9 cellular contexts compared by ENCODE assay signal in genomic region chr6:27829453-27830211, GRCh38.
DNase-seq lines count a peak whose midpoint lies in the region; ATAC-seq and TF ChIP-seq lines count a peak whose summit lies in the region.
"Had no signal": no experiment of that assay in that cellular context is flagged by ENCODE, and none has a peak within 500 bp of the region (broad histone marks: within the 10 kb centered on the region; RNA-seq: fewer than 3 reads in every experiment).

No MANE protein-coding gene starts in this region.

- no peaks in the 10 kb centered on the region for H3K4me1 ChIP-seq in PC-9 (replicated peaks; ENCODE audit: insufficient read depth)
- peaks cover 11 to 12% of the 10 kb centered on the region in 2 donors for H3K4me1 ChIP-seq in duodenal mucosa (ENCODE audit: control insufficient read depth in 1 of 2, insufficient read depth in 2 of 2, low read length in 2 of 2)
- H3K4me1 ChIP-seq in neural progenitor cell, result peaks cover 24% of the 10 kb centered on the region
- H3K4me1 ChIP-seq in adrenal gland (replicated peaks in 1 of 2), result peaks cover 0 to 11% of the 10 kb centered on the region in 2 donors
- H3K4me1 ChIP-seq in trophoblast cell (ENCODE audit: control insufficient read depth in 1 of 2, insufficient read depth in 2 of 2, low read length in 2 of 2), result no peaks in the 10 kb centered on the region

- CTCF ChIA-PET in PC-9 (lab: Charles Lee), result no interaction called here

- peaks cover 15% of the 10 kb centered on the region; the same call in 1 of the 2 replicates for H3F3A ChIP-seq in PC-9 (ENCODE audit: insufficient read depth, low read depth)
- peaks cover 49% of the 10 kb centered on the region for H3F3A ChIP-seq in neural progenitor cell (ENCODE audit: low read depth)

- intact Hi-C loops in PC-9 (cut with micrococcal nuclease; ENCODE audit: unreplicated experiment) (loop anchor here (10.0 kb wide), 1 partner anchor 1805 kb away; a partner anchor contains a TSS), adrenal gland (cut with DNase I) (no loop called here)

- no peak for TF ChIP-seq CTCF in PC-9 (conservative IDR thresholded peaks at IDR 0.05)
- TF ChIP-seq CTCF in neural progenitor cell (IDR thresholded peaks at IDR 0.05), result no peak
- no peak for TF ChIP-seq CTCF in adrenal gland (IDR thresholded peaks at IDR 0.05)

- H3K23ac ChIP-seq in trophoblast cell (ENCODE audit: low read length), result no peak overlapping the region

- H3K27me3 ChIP-seq in PC-9 (ENCODE audit: insufficient read depth, low read depth) (no peaks in the 10 kb centered on the region), duodenal mucosa (ENCODE audit: control insufficient read depth in 1 of 2, insufficient read depth in 2 of 2, low read length in 2 of 2) (no peaks in the 10 kb centered on the region), neural progenitor cell (no peaks in the 10 kb centered on the region), adrenal gland (no peaks in the 10 kb centered on the region), trophoblast cell (ENCODE audit: insufficient read depth, low read length) (no peaks in the 10 kb centered on the region)

- no peak overlapping the region for H2BK12ac ChIP-seq in trophoblast cell (ENCODE audit: low read length)

- peak overlapping the region; percentile 63 for H3K4me2 ChIP-seq in PC-9
- peak overlapping the region; percentile 96 for H3K4me2 ChIP-seq in neural progenitor cell
- no peak overlapping the region for H3K4me2 ChIP-seq in trophoblast cell (ENCODE audit: low read length)

- no peak overlapping the region for H4K8ac ChIP-seq in trophoblast cell (ENCODE audit: low read depth, low read length)

- no peak overlapping the region for H3K4ac ChIP-seq in trophoblast cell (ENCODE audit: low read depth, low read length)

- H3K36me3 Mint-ChIP-seq in neural progenitor cell, result peaks cover 14% of the 10 kb centered on the region

- DNase-seq in PC-9 (no peak), neural progenitor cell (ENCODE audit: low spot score) (no peak), mesenteric fat pad (ENCODE audit: low spot score) (no peak), adrenal gland (no peak), trophoblast cell (no peak)
- DNase-seq: NCI-H1436 treated with DMSO at 0.1 percent for 48 hours had no signal

- POLR2A ChIA-PET in PC-9 (lab: Charles Lee; ENCODE audit: unreplicated experiment), result interaction anchor here (1.0 kb wide), 1 partner anchor 36 kb away, joined by 5 read pairs; a partner anchor contains a TSS

- H3K9ac ChIP-seq in duodenal mucosa (ENCODE audit: low read depth in 1 of 2, low read length in 2 of 2), result peak overlapping the region; percentile 82 to 88
- H3K9ac ChIP-seq in neural progenitor cell, result peak overlapping the region; percentile 54
- no peak overlapping the region for H3K9ac ChIP-seq in trophoblast cell (ENCODE audit: low read length)

- no peak overlapping the region for H2BK5ac ChIP-seq in trophoblast cell (ENCODE audit: low read depth, low read length, poor library complexity)

- H3K4me3 Mint-ChIP-seq in neural progenitor cell, result peak overlapping the region; percentile 94

- H3K27me3 Mint-ChIP-seq in neural progenitor cell (ENCODE audit: insufficient read depth, low read depth), result peaks cover 10% of the 10 kb centered on the region

- ATAC-seq in HG03175 (IDR thresholded peaks at IDR 0.05; ENCODE audit: unreplicated experiment), result no peak

- H3K27ac ChIP-seq in PC-9 (peak overlapping the region; percentile 54), duodenal mucosa (ENCODE audit: low read depth, low read length) (no peak overlapping the region), neural progenitor cell (peak overlapping the region; percentile 74), adrenal gland (peak overlapping the region in 2 of 5 donors; percentile 74 to 81), trophoblast cell (ENCODE audit: low read depth, low read length) (no peak overlapping the region)

- no peak overlapping the region for H2BK120ac ChIP-seq in trophoblast cell (ENCODE audit: insufficient read depth, low read length, poor library complexity)

- H3K9me2 ChIP-seq in PC-9 (ENCODE audit: insufficient read depth), result no peaks in the 10 kb centered on the region

- no peaks in the 10 kb centered on the region; the same call in 1 of the 2 replicates for H4K20me1 ChIP-seq in PC-9 (ENCODE audit: insufficient read depth)
- peaks cover 17% of the 10 kb centered on the region for H4K20me1 ChIP-seq in neural progenitor cell (ENCODE audit: low read depth)

- H4K91ac ChIP-seq in trophoblast cell (ENCODE audit: low read depth, low read length), result no peak overlapping the region

- no TSS peak for BruUV-seq in PC-9 (replicated peaks; lab: Mats Ljungman, UMichigan)

- no peak overlapping the region for H3K14ac ChIP-seq in trophoblast cell (ENCODE audit: low read length)

- H3K9me3 Mint-ChIP-seq in neural progenitor cell, result peaks cover 8% of the 10 kb centered on the region

- no peak overlapping the region for H2AK5ac ChIP-seq in trophoblast cell (ENCODE audit: low read length)

- WGBS in adrenal gland, 4 donors, result 84 to 87% (median 86%) methylated on average over 9 of the region's 9 CpGs
- no CpG with 5 or more reads among the region's 9 CpGs for WGBS in trophoblast cell (ENCODE audit: extremely low coverage, insufficient coverage, insufficient read length)

- H3K27ac Mint-ChIP-seq in neural progenitor cell, result peak overlapping the region; percentile 97

- H3K79me1 ChIP-seq in trophoblast cell (ENCODE audit: low read length), result peaks cover 4% of the 10 kb centered on the region

- H3K79me2 ChIP-seq in PC-9 (ENCODE audit: low read depth) (no peaks in the 10 kb centered on the region), neural progenitor cell (ENCODE audit: low read depth) (peaks cover 35% of the 10 kb centered on the region), trophoblast cell (ENCODE audit: control insufficient read depth, insufficient read depth, low read length, poor library complexity) (peaks cover 4% of the 10 kb centered on the region)

- H3K36me3 ChIP-seq in PC-9 (ENCODE audit: low read depth) (no peaks in the 10 kb centered on the region), duodenal mucosa (ENCODE audit: control insufficient read depth in 1 of 2, insufficient read depth in 2 of 2, low read length in 2 of 2) (no peaks in the 10 kb centered on the region), neural progenitor cell (peaks cover 6% of the 10 kb centered on the region), adrenal gland (replicated peaks in 1 of 2) (no peaks in the 10 kb centered on the region), trophoblast cell (ENCODE audit: control insufficient read depth in 1 of 2, insufficient read depth in 2 of 2, low read length in 2 of 2) (peaks cover 0 to 4% of the 10 kb centered on the region in 2 experiments)

- H3K4me3 ChIP-seq in GM08714 (ENCODE audit: low read length) (peak overlapping the region; percentile 83), PC-9 (peak overlapping the region; percentile 56), duodenal mucosa (ENCODE audit: low read depth in 1 of 2, low read length in 2 of 2) (peak overlapping the region; percentile 83), neural progenitor cell (peak overlapping the region; percentile 62), adrenal gland (peak overlapping the region in 1 of 4 donors; percentile 55), trophoblast cell (ENCODE audit: low read depth, low read length) (no peak overlapping the region)

- 0 out of 2 replicates have a peak overlapping the region, but pooled peaks have one; percentile 42 for H2AFZ ChIP-seq in PC-9
- no peak overlapping the region for H2AFZ ChIP-seq in neural progenitor cell (replicated peaks)
- no peak overlapping the region for H2AFZ ChIP-seq in trophoblast cell (ENCODE audit: insufficient read depth, low read length, poor library complexity)

- H3K9me3 ChIP-seq in PC-9 (ENCODE audit: insufficient read depth, low read depth), result no peaks in the 10 kb centered on the region
- no peaks in the 10 kb centered on the region for H3K9me3 ChIP-seq in duodenal mucosa (ENCODE audit: control insufficient read depth in 1 of 2, low read length in 2 of 2)
- H3K9me3 ChIP-seq in neural progenitor cell (ENCODE audit: low read depth), result no peaks in the 10 kb centered on the region
- H3K9me3 ChIP-seq in adrenal gland (replicated peaks in 1 of 3), result no peaks in the 10 kb centered on the region
- no peaks in the 10 kb centered on the region for H3K9me3 ChIP-seq in trophoblast cell (ENCODE audit: insufficient read depth, low read depth, low read length)

- TF ChIP-seq POLR2A in adrenal gland (IDR thresholded peaks at IDR 0.05), result no peak

- peaks cover 38% of the 10 kb centered on the region for H3K4me1 Mint-ChIP-seq in neural progenitor cell

- no peak overlapping the region for H3K18ac ChIP-seq in trophoblast cell (ENCODE audit: low read length)

- no peak overlapping the region for H4K12ac ChIP-seq in trophoblast cell (ENCODE audit: low read depth, low read length)

Comparison
In these comparisons a context has a peak if more than half of its experiments do, and no peak if none do; other contexts are left out.
1. H3K27ac ChIP-seq: peak in PC-9 (single experiment) and neural progenitor cell (single experiment); none in duodenal mucosa (single experiment) and trophoblast cell (single experiment).